ENCODE assay signal across 30 cellular contexts in the genomic region with DNA sequence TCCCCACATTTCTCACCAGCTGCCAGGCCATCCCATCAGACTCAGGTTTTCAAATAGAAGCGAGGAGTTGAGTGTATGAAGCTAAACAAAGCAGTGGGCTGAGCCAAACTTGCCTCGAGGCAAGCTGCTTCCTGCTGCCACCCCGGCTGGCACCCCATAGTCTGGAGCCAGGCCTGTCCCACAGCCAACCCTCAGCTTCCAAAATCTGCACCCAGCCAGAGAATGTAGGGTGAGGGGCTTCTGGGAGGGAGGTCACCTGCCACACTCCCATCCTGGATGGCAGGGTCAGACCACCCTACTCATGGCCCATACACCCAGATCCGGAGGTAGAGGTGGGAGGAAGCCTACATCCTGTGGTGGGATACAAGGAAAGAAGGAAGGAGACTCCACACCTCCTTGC. TPM values are rescaled to one million over a fixed set of nuclear protein-coding genes. Genes with fewer than 3 reads are reported as not detected.
DNase-seq lines count a peak whose midpoint lies in the region; ATAC-seq, FAIRE-seq and TF ChIP-seq lines count a peak whose summit lies in the region.
"Had no signal": no experiment of that assay in that cellular context is flagged by ENCODE, and none has a peak within 500 bp of the region (broad histone marks: within the 10 kb centered on the region; RNA-seq: fewer than 3 reads in every experiment).

No MANE protein-coding gene starts in this region.

- H3K56ac ChIP-seq in H1 (replicated peaks; ENCODE audit: insufficient read length, low read depth, low read length): no peak overlapping the region

- H3K27ac ChIP-seq in H1 (ENCODE audit: low read depth, low read length) (no peak overlapping the region), upper lobe of left lung (no peak overlapping the region)
- H3K27ac ChIP-seq: GM23248, SJSA1 had no signal

- in situ Hi-C loops in GM13976 (cut with MboI; ENCODE audit: low sequenced_read_pairs, unreplicated experiment): loop anchor here (25.0 kb wide), 1 partner anchor 633 kb away; no protein-coding TSS in a partner anchor

- no peak overlapping the region for H4K5ac ChIP-seq in H1 (ENCODE audit: insufficient read length, low read depth, low read length)

- H3K4me3 ChIP-seq in H1 (ENCODE audit: extremely low read depth in 1 of 4, insufficient read depth in 2 of 4, low read depth in 3 of 4, low read length in 4 of 4): no peak overlapping the region
- H3K4me3 ChIP-seq in upper lobe of left lung: no peak overlapping the region
- H3K4me3 ChIP-seq: GM23248, SJSA1 had no signal

- H4K8ac ChIP-seq in H1 (ENCODE audit: extremely low read depth, insufficient read depth, low read length): peak overlapping the region; percentile 28; the same call in 1 of the 2 replicates

- H3K27ac Mint-ChIP-seq in activated CD4-positive, alpha-beta T cell treated with anti-CD3 and anti-CD28 coated beads, Interleukin-2, amount 10 ng/mL, durations not matched to agents 24 days and 14 days: no peak overlapping the region
- H3K27ac Mint-ChIP-seq: CD14-positive monocyte, H9 had no signal

- no peak overlapping the region for H2BK20ac ChIP-seq in H1 (ENCODE audit: low read length)

- 80% methylated on average over 4 of the region's 4 CpGs; no CpG with 5 or more reads in 1 of the 2 experiments for WGBS in H1 (ENCODE audit: extremely low coverage in 1 of 2, insufficient coverage in 1 of 2, insufficient read length in 1 of 2, insufficient replicate concordance in 2 of 2, low coverage in 1 of 2, low lambda C conversion rate in 2 of 2, missing lambda C conversion rate in 1 of 2), 2 experiments
- WGBS in upper lobe of left lung, 2 donors: 56 to 61% methylated on average over 4 of the region's 4 CpGs

- H4K91ac ChIP-seq in H1 (replicated peaks; ENCODE audit: insufficient read length, low read length): no peak overlapping the region

- no peak for TF ChIP-seq RAD21 in H1 (IDR thresholded peaks at IDR 0.05 in 1 of 2, conservative IDR thresholded peaks at IDR 0.05 in 1 of 2; ENCODE audit: low read depth in 2 of 2, low read length in 2 of 2)

- no peaks in the 10 kb centered on the region for H3K36me3 Mint-ChIP-seq in activated CD4-positive, alpha-beta T cell treated with anti-CD3 and anti-CD28 coated beads, Interleukin-2, amount 10 ng/mL, durations not matched to agents 24 days and 14 days (ENCODE audit: low read depth)
- H3K36me3 Mint-ChIP-seq: CD14-positive monocyte; CD8-positive, alpha-beta memory T cell had no signal

- no peak for TF ChIP-seq CTCF in H1 (IDR thresholded peaks at IDR 0.05; ENCODE audit: control extremely low read depth in 1 of 3, insufficient read depth in 1 of 3, low read depth in 1 of 3, low read length in 3 of 3)
- no peak for TF ChIP-seq CTCF in upper lobe of left lung (IDR thresholded peaks at IDR 0.05)
- no peak for TF ChIP-seq CTCF in GM13976 (IDR thresholded peaks at IDR 0.05; ENCODE audit: borderline replicate concordance, control extremely low read depth, extremely low read depth, insufficient read depth, missing control alignments)

- no peak overlapping the region for H2BK5ac ChIP-seq in H1 (ENCODE audit: low read depth, low read length)

- no peak overlapping the region for H3K23ac ChIP-seq in H1 (ENCODE audit: insufficient read length)

- H3K23me2 ChIP-seq in H1 (ENCODE audit: low read depth, low read length): no peaks in the 10 kb centered on the region

- no peak overlapping the region for H2BK15ac ChIP-seq in H1 (ENCODE audit: low read length)

- H3K79me2 ChIP-seq in H1 (ENCODE audit: control insufficient read depth in 1 of 2, insufficient read depth in 2 of 2, low read length in 2 of 2): no peaks in the 10 kb centered on the region

- H2BK12ac ChIP-seq in H1 (ENCODE audit: low read depth, low read length): no peak overlapping the region

- no peaks in the 10 kb centered on the region for H3K79me1 ChIP-seq in H1 (ENCODE audit: low read depth, low read length)

- no peaks in the 10 kb centered on the region for H3K9me3 ChIP-seq in H1 (ENCODE audit: insufficient read depth in 2 of 2, low read depth in 1 of 2, low read length in 1 of 2)
- no peaks in the 10 kb centered on the region for H3K9me3 ChIP-seq in upper lobe of left lung
- H3K9me3 ChIP-seq: BE2C, SJSA1 had no signal

- H3K14ac ChIP-seq in H1 (ENCODE audit: insufficient read length): no peak overlapping the region

- CTCF ChIA-PET in H1 (lab: Charles Lee; ENCODE audit: partially characterized antibody): interaction anchor here (0.7 to 3.0 kb wide), 10 partner anchors 8 to 282 kb away, joined by 3 to 12 read pairs (median 3); no protein-coding TSS in a partner anchor

- H3K4me1 ChIP-seq in H1 (replicated peaks in 1 of 4; ENCODE audit: control insufficient read depth in 3 of 4, insufficient read depth in 4 of 4, low read length in 3 of 4) (no peaks in the 10 kb centered on the region; a peak in 1 of 7 replicates), upper lobe of left lung (no peaks in the 10 kb centered on the region)
- H3K4me1 ChIP-seq: SJSA1 had no signal

- no peak overlapping the region for H3K4me3 Mint-ChIP-seq in activated CD4-positive, alpha-beta T cell treated with anti-CD3 and anti-CD28 coated beads, Interleukin-2, amount 10 ng/mL, durations not matched to agents 24 days and 14 days
- H3K4me3 Mint-ChIP-seq: CD14-positive monocyte; CD8-positive, alpha-beta memory T cell; H9 had no signal

- no peaks in the 10 kb centered on the region for H3K4me1 Mint-ChIP-seq in activated CD4-positive, alpha-beta T cell treated with anti-CD3 and anti-CD28 coated beads, Interleukin-2, amount 10 ng/mL, durations not matched to agents 24 days and 14 days
- H3K4me1 Mint-ChIP-seq: CD14-positive monocyte; CD8-positive, alpha-beta memory T cell had no signal

- H3K4me2 ChIP-seq in H1 (ENCODE audit: insufficient read depth in 1 of 2, low read depth in 2 of 2, low read length in 2 of 2): no peak overlapping the region

- peaks cover 8% of the 10 kb centered on the region for H3K27me3 Mint-ChIP-seq in activated CD4-positive, alpha-beta T cell treated with anti-CD3 and anti-CD28 coated beads, Interleukin-2, amount 10 ng/mL, durations not matched to agents 24 days and 14 days

- no peak for ATAC-seq in upper lobe of left lung (ENCODE audit: low FRiP score in 2 of 2)
- ATAC-seq: PC-3 had no signal

- no peak for FAIRE-seq in H1 (lab: Jason Lieb, UNC)
- no peak for FAIRE-seq in HTR-8/SVneo (lab: Jason Lieb, UNC)
- FAIRE-seq: GM18507 had no signal

- TF ChIP-seq POLR2A in H1 (IDR thresholded peaks at IDR 0.05; ENCODE audit: control extremely low read depth in 1 of 2, low read depth in 2 of 2, low read length in 2 of 2) (no peak), upper lobe of left lung (IDR thresholded peaks at IDR 0.05) (no peak)

- peak; percentile 19 for DNase-seq in activated effector memory CD4-positive, alpha-beta T cell treated with anti-CD3 and anti-CD28 coated beads, Interleukin-2, amount 50 U/mL, for 16 hours
- no peak for DNase-seq in activated effector memory CD4-positive, alpha-beta T cell treated with Interleukin-2 at 50 U/mL for 16 hours
- DNase-seq in NCI-H1694 treated with DMSO at 0.1 percent for 48 hours (lab: John Stamatoyannopoulos, UW) (peak; percentile 50), H1 (ENCODE audit: low read depth in 1 of 2, low spot score in 2 of 2) (no peak), upper lobe of left lung (peak; percentile 10 to 13), HTR-8/SVneo (ENCODE audit: insufficient read length, low spot score) (no peak), GM13976 (ENCODE audit: low spot score) (no peak)
- DNase-seq in activated CD4-positive, alpha-beta T cell treated with anti-CD3 and anti-CD28 coated beads, Interleukin-2, amount 10 ng/mL, durations not matched to agents 24 days and 14 days: no peak
- DNase-seq: 8988T; ACHN; BE2C; CD8-positive, alpha-beta memory T cell; DMS153; GM23248; IMR-90; KG1; NCI-H1048; NCI-H1417; NCI-H187; NCI-H2171 treated with DMSO at 0.1 percent for 48 hours; NCI-H345; NCI-H524 treated with DMSO at 0.1 percent for 48 hours; NCI-H82; NK-92 treated with Interleukin-12 subunit alpha and Interleukin-12 subunit beta, amount 100 ng/mL, for 24 hours; PC-3; Right ventricle myocardium superior had no signal

- H4K20me1 ChIP-seq in H1 (replicated peaks in 1 of 2; ENCODE audit: control insufficient read depth in 1 of 2, insufficient read depth in 2 of 2, low read length in 2 of 2): no peaks in the 10 kb centered on the region

- intact Hi-C loops in activated CD4-positive, alpha-beta T cell treated with anti-CD3 and anti-CD28 coated beads, Interleukin-2, amount 10 ng/mL, durations not matched to agents 24 days and 14 days (cut with micrococcal nuclease): no loop called here

- no peak overlapping the region for H3K18ac ChIP-seq in H1 (ENCODE audit: extremely low read depth, low read length)

- H3K4ac ChIP-seq in H1 (replicated peaks; ENCODE audit: insufficient read length, low read depth, low read length): no peak overlapping the region

- H2AK5ac ChIP-seq in H1 (ENCODE audit: low read depth, low read length): no peak overlapping the region

- H2AFZ ChIP-seq in H1 (ENCODE audit: low read length): no peak overlapping the region
- H2AFZ ChIP-seq: GM23248 had no signal

- POLR2A ChIA-PET in H1 (lab: Charles Lee; ENCODE audit: partially characterized antibody): no interaction called here

- H3K27me3 ChIP-seq in H1 (replicated peaks in 1 of 4; ENCODE audit: control insufficient read depth in 3 of 4, extremely low read depth in 1 of 4, insufficient read depth in 3 of 4, low read length in 3 of 4): no peaks in the 10 kb centered on the region; a peak in 2 of 7 replicates
- H3K27me3 ChIP-seq in upper lobe of left lung: no peaks in the 10 kb centered on the region
- H3K27me3 ChIP-seq: BE2C, SJSA1 had no signal

- no peaks in the 10 kb centered on the region for H3K36me3 ChIP-seq in H1 (ENCODE audit: control insufficient read depth in 2 of 4, insufficient read depth in 4 of 4, low read length in 3 of 4)
- H3K36me3 ChIP-seq in upper lobe of left lung: no peaks in the 10 kb centered on the region
- H3K36me3 ChIP-seq: BE2C, SJSA1 had no signal

- no peak overlapping the region for H2BK120ac ChIP-seq in H1 (replicated peaks; ENCODE audit: low read depth, low read length)

- TF ChIP-seq EP300 in H1 (IDR thresholded peaks at IDR 0.05; ENCODE audit: borderline replicate concordance in 1 of 2, low read depth in 2 of 2, low read length in 2 of 2) (no peak), upper lobe of left lung (IDR thresholded peaks at IDR 0.05) (no peak)

- no peak overlapping the region for H3K9ac ChIP-seq in H1 (replicated peaks in 1 of 4; ENCODE audit: extremely low read depth in 1 of 4, low read depth in 3 of 4, low read length in 3 of 4)
- H3K9ac ChIP-seq: GM23248 had no signal

- no peaks in the 10 kb centered on the region for H3K9me3 Mint-ChIP-seq in activated CD4-positive, alpha-beta T cell treated with anti-CD3 and anti-CD28 coated beads, Interleukin-2, amount 10 ng/mL, durations not matched to agents 24 days and 14 days
- H3K9me3 Mint-ChIP-seq: CD8-positive, alpha-beta memory T cell; H9 had no signal

RNA-seq across cellular contexts. Expression of a gene that starts 22.3 kb away (rescaled TPM):
- 78.5 and 78.7 TPM in 2 replicates for total RNA-seq in H1 (2021; fragmentation: NEBNext Ultra II Directional; extraction: Animal tissue kit (Norgen Biotek cat#: 25700))
- polyA plus RNA-seq in H1 (2011; rRNA removed): 41.6 and 52.4 TPM in 2 replicates
- polyA plus RNA-seq in H1 (2011; cell fraction: cytosol; rRNA removed): 53.9 TPM
- 44.8 TPM for polyA plus RNA-seq in H1 (2011; cell fraction: nucleus; rRNA removed)
- 51.5 to 64.7 TPM (median 54.2 TPM) in 4 replicates for polyA plus RNA-seq in H1 (2012, experiment 1 of 2)
- 34.2 TPM for polyA plus RNA-seq in H1 (2012, experiment 2 of 2)
- 37.2 TPM for polyA plus RNA-seq in H1 (2013, experiment 1 of 2)
- 38.1 TPM for polyA plus RNA-seq in H1 (2013, experiment 2 of 2)
- 84.4 and 92.7 TPM in 2 replicates for polyA minus RNA-seq in H1 (2011; rRNA and poly(A)+ RNA removed)
- polyA minus RNA-seq in H1 (2011; cell fraction: cytosol; rRNA and poly(A)+ RNA removed): 56.1 TPM
- 29.8 TPM for polyA minus RNA-seq in H1 (2011; cell fraction: nucleus; rRNA and poly(A)+ RNA removed)
- total RNA-seq in upper lobe of left lung: 10 to 100 TPM in 3 of 6 donors, 1 to 10 TPM in 3; 2.1 to 18.0 (median 8.5) TPM
- 35.2 and 36.5 TPM in 2 replicates for total RNA-seq in activated CD4-positive, alpha-beta T cell treated with anti-CD3 and anti-CD28 coated beads, Interleukin-2, amount 10 ng/mL, durations not matched to agents 24 days and 14 days

RNA-seq across cellular contexts. Expression of a gene that starts 54.0 kb away (rescaled TPM):
- total RNA-seq in H1 (2021; fragmentation: NEBNext Ultra II Directional; extraction: Animal tissue kit (Norgen Biotek cat#: 25700)): 33.8 and 36.6 TPM in 2 replicates
- polyA plus RNA-seq in H1 (2011; rRNA removed): 30.9 and 31.3 TPM in 2 replicates
- 42.2 TPM for polyA plus RNA-seq in H1 (2011; cell fraction: cytosol; rRNA removed)
- polyA plus RNA-seq in H1 (2011; cell fraction: nucleus; rRNA removed): 23.0 TPM
- 36.6 to 43.7 TPM (median 39.6 TPM) in 4 replicates for polyA plus RNA-seq in H1 (2012, experiment 1 of 2)
- 20.7 TPM for polyA plus RNA-seq in H1 (2012, experiment 2 of 2)
- polyA plus RNA-seq in H1 (2013, experiment 1 of 2): 21.9 TPM
- polyA plus RNA-seq in H1 (2013, experiment 2 of 2): 22.9 TPM
- 43.9 and 44.9 TPM in 2 replicates for polyA minus RNA-seq in H1 (2011; rRNA and poly(A)+ RNA removed)
- polyA minus RNA-seq in H1 (2011; cell fraction: cytosol; rRNA and poly(A)+ RNA removed): 66.6 TPM
- 31.0 TPM for polyA minus RNA-seq in H1 (2011; cell fraction: nucleus; rRNA and poly(A)+ RNA removed)
- total RNA-seq in upper lobe of left lung: 1 to 10 TPM in 2 of 6 donors, under 1 TPM in 1, not detected in 3; 0.66 to 2.6 (median 1.4) TPM
- total RNA-seq in activated CD4-positive, alpha-beta T cell treated with anti-CD3 and anti-CD28 coated beads, Interleukin-2, amount 10 ng/mL, durations not matched to agents 24 days and 14 days: not detected in 2 replicates
- total RNA-seq: CD8-positive, alpha-beta memory T cell; IMR-90; Right ventricle myocardium superior had no signal
- polyA plus RNA-seq: CD14-positive monocyte; CD8-positive, alpha-beta memory T cell; IMR-90 had no signal

Comparison
In these comparisons a context has a peak if more than half of its experiments do, and no peak if none do; other contexts are left out.
1. DNase-seq: peak in activated effector memory CD4-positive, alpha-beta T cell treated with anti-CD3 and anti-CD28 coated beads, Interleukin-2, amount 50 U/mL, for 16 hours (single experiment), NCI-H1694 treated with DMSO at 0.1 percent for 48 hours (single experiment) and upper lobe of left lung (2 of 2); none in activated effector memory CD4-positive, alpha-beta T cell treated with Interleukin-2 at 50 U/mL for 16 hours (single experiment), H1 (0 of 2), activated CD4-positive, alpha-beta T cell treated with anti-CD3 and anti-CD28 coated beads, Interleukin-2, amount 10 ng/mL, durations not matched to agents 24 days and 14 days (single experiment), HTR-8/SVneo (single experiment) and GM13976 (single experiment).